In the genomic region with DNA sequence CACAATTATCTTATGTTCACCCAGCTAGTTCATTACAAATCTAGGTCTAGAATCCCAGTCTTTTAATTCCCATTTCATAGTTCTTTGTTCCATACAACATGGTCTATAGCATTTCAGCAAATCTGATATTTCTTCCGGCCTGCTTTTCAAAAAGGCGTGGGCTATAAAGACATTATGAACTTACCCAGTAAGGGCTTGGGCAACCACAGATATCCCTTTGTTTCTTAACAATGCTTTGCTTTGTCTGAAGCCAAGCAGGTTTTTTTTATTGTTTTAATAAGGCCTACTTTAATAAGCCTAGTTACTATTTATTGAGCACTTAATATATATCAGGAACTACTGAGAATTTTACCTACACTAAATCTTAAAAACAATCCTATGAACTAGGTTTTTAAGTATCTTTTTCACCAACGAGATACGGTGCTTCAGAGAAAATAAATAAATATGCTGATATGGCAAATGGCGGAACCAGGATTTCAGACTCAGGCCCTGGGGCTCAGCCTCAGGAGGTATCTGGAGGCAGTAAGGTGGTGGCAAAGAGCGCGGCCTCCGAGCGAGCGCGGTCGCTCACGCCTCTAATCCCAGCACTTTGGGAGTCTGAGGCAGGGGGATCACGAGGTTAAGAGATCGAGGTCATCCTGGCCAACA, we compare ENCODE assay signal across 1 cellular context.
A peak's percentile ranks its signal among the peaks of the same experiment; 100 is the strongest.
TF ChIP-seq lines count a peak whose summit lies in the region.

No MANE protein-coding gene starts in this region.

TF ChIP-seq in HepG2, 621 proteins besides CTCF, POLR2A, EP300 and RAD21 (continued from another document):
- no peak for TF ChIP-seq KDM3A (CRISPR knock-in tag; IDR thresholded peaks at IDR 0.05; ENCODE audit: low read depth)
- TF ChIP-seq NFAT5 (CRISPR knock-in tag; IDR thresholded peaks at IDR 0.05), result no peak
- TF ChIP-seq E2F5 (CRISPR knock-in tag; conservative IDR thresholded peaks at IDR 0.05), result no peak
- TF ChIP-seq ZNF275 (CRISPR knock-in tag; IDR thresholded peaks at IDR 0.05; ENCODE audit: borderline replicate concordance), result no peak
- peak; percentile 68 for TF ChIP-seq MAFF (IDR thresholded peaks at IDR 0.05; ENCODE audit: low read depth, low read length)
- TF ChIP-seq TCF7L2 (IDR thresholded peaks at IDR 0.05; ENCODE audit: low read depth, low read length), result no peak
- no peak for TF ChIP-seq ADNP (CRISPR knock-in tag; IDR thresholded peaks at IDR 0.05)
- no peak for TF ChIP-seq MLX (CRISPR knock-in tag; IDR thresholded peaks at IDR 0.05)
- no peak for TF ChIP-seq KMT2B (CRISPR knock-in tag; IDR thresholded peaks at IDR 0.05)
- no peak for TF ChIP-seq DMAP1 (CRISPR knock-in tag; IDR thresholded peaks at IDR 0.05)
- no peak for TF ChIP-seq ZSCAN22 (CRISPR knock-in tag; IDR thresholded peaks at IDR 0.05)
